ENCODE assay signal across 23 cellular contexts in genomic region chr13:43579321-43579720, GRCh38.
"Had no signal": no experiment of that assay in that cellular context is flagged by ENCODE, and none has a peak within 500 bp of the region (broad histone marks: within the 10 kb centered on the region; RNA-seq: fewer than 3 reads in every experiment).

No MANE protein-coding gene starts in this region.

- H3K27me3 ChIP-seq: gastrocnemius medialis, right atrium auricular region, sigmoid colon, stomach, suprapubic skin, tibial artery, vagina had no signal

- H3K4me3 ChIP-seq: coronary artery, gastrocnemius medialis, lower lobe of right lung, right atrium auricular region, sigmoid colon, skin epidermis, stomach, suprapubic skin, tibial artery, upper lobe of right lung, vagina had no signal

- H3K9me3 Mint-ChIP-seq: nephron progenitor cell had no signal

- DNase-seq: effector CD8-positive, alpha-beta T cell; gastrocnemius medialis; glutamatergic neuron; immature natural killer cell; left cardiac atrium; left ventricle myocardium inferior; lower lobe of right lung; mesendoderm; naive thymus-derived CD4-positive, alpha-beta T cell; nephron progenitor cell; sigmoid colon; stimulated activated CD4-positive, alpha-beta T cell treated with anti-CD3 and anti-CD28 coated beads, Interleukin-2, amount 100 ng/mL, for 24 hours; stimulated activated CD4-positive, alpha-beta T cell treated with anti-CD3 and anti-CD28 coated beads, Interleukin-4, amount 100 ng/mL, for 4 hours; stimulated activated naive CD4-positive, alpha-beta T cell; stomach; tibial artery; upper lobe of right lung had no signal

- H3K9ac ChIP-seq: parathyroid adenoma had no signal

- H3K9me3 ChIP-seq: gastrocnemius medialis, left ventricle myocardium inferior, lower lobe of right lung, right atrium auricular region, sigmoid colon, stomach, suprapubic skin, tibial artery, upper lobe of right lung, vagina had no signal

- H3K4me1 ChIP-seq: gastrocnemius medialis, lower lobe of right lung, parathyroid adenoma, right atrium auricular region, stomach, suprapubic skin, tibial artery, upper lobe of right lung, vagina had no signal

- H3K27ac Mint-ChIP-seq: immature natural killer cell; naive thymus-derived CD4-positive, alpha-beta T cell; nephron progenitor cell had no signal

- H3K27ac ChIP-seq: coronary artery, gastrocnemius medialis, left ventricle myocardium inferior, lower lobe of right lung, parathyroid adenoma, right atrium auricular region, sigmoid colon, skin epidermis, stomach, suprapubic skin, tibial artery, upper lobe of right lung, vagina had no signal

- H3K36me3 Mint-ChIP-seq: immature natural killer cell; naive thymus-derived CD4-positive, alpha-beta T cell had no signal

- H3K36me3 ChIP-seq: gastrocnemius medialis, left ventricle myocardium inferior, lower lobe of right lung, right atrium auricular region, sigmoid colon, stomach, suprapubic skin, tibial artery, upper lobe of right lung, vagina had no signal

- H2AFZ ChIP-seq: parathyroid adenoma had no signal

- H3K4me1 Mint-ChIP-seq: immature natural killer cell, nephron progenitor cell had no signal

- ATAC-seq: gastrocnemius medialis; left cardiac atrium; lower lobe of right lung; naive thymus-derived CD4-positive, alpha-beta T cell; upper lobe of right lung had no signal

- H3K4me3 Mint-ChIP-seq: immature natural killer cell; naive thymus-derived CD4-positive, alpha-beta T cell; nephron progenitor cell had no signal
